Comparison of ENCODE assay signal across 2 cellular contexts in the genomic region with DNA sequence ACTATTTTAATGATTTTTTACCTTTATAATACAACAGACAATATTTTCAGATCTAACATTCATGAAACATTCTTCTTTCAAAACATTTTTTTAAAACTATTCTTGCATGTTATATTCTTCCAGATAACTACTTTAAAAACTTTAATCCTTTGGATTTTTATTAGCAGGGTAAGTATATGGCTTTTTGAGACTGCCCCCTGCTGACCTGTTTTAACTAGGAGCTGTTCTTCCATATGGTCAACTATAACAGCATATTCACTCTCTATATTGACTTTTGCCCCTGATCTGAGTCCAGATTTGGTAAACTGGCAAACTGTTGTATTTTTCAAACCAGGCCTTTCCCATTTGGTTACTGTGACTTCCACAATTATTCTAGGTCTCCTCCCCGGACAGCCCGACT.
TF ChIP-seq lines count a peak whose summit lies in the region.

No MANE protein-coding gene starts in this region.

TF ChIP-seq in SK-N-SH, 30 proteins besides CTCF, POLR2A, EP300 and RAD21:
- TF ChIP-seq FOXM1 (IDR thresholded peaks at IDR 0.05; ENCODE audit: low read depth) (no peak), GATA2 (CRISPR knock-in tag; IDR thresholded peaks at IDR 0.05) (no peak), SMC3 (IDR thresholded peaks at IDR 0.05; ENCODE audit: low read depth, low read length) (no peak), GABPA (IDR thresholded peaks at IDR 0.05; ENCODE audit: low read depth) (no peak), ELF1 (IDR thresholded peaks at IDR 0.05) (no peak), POLR2AphosphoS5 (IDR thresholded peaks at IDR 0.05; ENCODE audit: low read depth, low read length) (no peak), RXRA (IDR thresholded peaks at IDR 0.05; ENCODE audit: borderline replicate concordance, low read depth) (no peak), NFIC (IDR thresholded peaks at IDR 0.05; ENCODE audit: borderline replicate concordance) (no peak), RCOR1 (IDR thresholded peaks at IDR 0.05; ENCODE audit: low read length) (no peak), TCF12 (IDR thresholded peaks at IDR 0.05) (no peak), SIN3A (IDR thresholded peaks at IDR 0.05; ENCODE audit: borderline replicate concordance, low read depth, low read length) (no peak)
- TF ChIP-seq, protein P1, sequence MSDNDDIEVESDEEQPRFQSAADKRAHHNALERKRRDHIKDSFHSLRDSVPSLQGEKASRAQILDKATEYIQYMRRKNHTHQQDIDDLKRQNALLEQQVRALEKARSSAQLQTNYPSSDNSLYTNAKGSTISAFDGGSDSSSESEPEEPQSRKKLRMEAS (IDR thresholded peaks at IDR 0.05; ENCODE audit: low read depth) = no peak
- TF ChIP-seq, protein P2, sequence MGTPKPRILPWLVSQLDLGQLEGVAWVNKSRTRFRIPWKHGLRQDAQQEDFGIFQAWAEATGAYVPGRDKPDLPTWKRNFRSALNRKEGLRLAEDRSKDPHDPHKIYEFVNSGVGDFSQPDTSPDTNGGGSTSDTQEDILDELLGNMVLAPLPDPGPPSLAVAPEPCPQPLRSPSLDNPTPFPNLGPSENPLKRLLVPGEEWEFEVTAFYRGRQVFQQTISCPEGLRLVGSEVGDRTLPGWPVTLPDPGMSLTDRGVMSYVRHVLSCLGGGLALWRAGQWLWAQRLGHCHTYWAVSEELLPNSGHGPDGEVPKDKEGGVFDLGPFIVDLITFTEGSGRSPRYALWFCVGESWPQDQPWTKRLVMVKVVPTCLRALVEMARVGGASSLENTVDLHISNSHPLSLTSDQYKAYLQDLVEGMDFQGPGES (IDR thresholded peaks at IDR 0.05; ENCODE audit: low read depth, low read length) = no peak
- TF ChIP-seq, protein P3, sequence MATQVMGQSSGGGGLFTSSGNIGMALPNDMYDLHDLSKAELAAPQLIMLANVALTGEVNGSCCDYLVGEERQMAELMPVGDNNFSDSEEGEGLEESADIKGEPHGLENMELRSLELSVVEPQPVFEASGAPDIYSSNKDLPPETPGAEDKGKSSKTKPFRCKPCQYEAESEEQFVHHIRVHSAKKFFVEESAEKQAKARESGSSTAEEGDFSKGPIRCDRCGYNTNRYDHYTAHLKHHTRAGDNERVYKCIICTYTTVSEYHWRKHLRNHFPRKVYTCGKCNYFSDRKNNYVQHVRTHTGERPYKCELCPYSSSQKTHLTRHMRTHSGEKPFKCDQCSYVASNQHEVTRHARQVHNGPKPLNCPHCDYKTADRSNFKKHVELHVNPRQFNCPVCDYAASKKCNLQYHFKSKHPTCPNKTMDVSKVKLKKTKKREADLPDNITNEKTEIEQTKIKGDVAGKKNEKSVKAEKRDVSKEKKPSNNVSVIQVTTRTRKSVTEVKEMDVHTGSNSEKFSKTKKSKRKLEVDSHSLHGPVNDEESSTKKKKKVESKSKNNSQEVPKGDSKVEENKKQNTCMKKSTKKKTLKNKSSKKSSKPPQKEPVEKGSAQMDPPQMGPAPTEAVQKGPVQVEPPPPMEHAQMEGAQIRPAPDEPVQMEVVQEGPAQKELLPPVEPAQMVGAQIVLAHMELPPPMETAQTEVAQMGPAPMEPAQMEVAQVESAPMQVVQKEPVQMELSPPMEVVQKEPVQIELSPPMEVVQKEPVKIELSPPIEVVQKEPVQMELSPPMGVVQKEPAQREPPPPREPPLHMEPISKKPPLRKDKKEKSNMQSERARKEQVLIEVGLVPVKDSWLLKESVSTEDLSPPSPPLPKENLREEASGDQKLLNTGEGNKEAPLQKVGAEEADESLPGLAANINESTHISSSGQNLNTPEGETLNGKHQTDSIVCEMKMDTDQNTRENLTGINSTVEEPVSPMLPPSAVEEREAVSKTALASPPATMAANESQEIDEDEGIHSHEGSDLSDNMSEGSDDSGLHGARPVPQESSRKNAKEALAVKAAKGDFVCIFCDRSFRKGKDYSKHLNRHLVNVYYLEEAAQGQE (IDR thresholded peaks at IDR 0.05; ENCODE audit: low read depth, low read length) = no peak
- TF ChIP-seq, protein P4, sequence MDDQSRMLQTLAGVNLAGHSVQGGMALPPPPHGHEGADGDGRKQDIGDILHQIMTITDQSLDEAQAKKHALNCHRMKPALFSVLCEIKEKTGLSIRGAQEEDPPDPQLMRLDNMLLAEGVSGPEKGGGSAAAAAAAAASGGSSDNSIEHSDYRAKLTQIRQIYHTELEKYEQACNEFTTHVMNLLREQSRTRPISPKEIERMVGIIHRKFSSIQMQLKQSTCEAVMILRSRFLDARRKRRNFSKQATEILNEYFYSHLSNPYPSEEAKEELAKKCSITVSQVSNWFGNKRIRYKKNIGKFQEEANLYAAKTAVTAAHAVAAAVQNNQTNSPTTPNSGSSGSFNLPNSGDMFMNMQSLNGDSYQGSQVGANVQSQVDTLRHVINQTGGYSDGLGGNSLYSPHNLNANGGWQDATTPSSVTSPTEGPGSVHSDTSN (IDR thresholded peaks at IDR 0.05) = no peak
- TF ChIP-seq, protein P5, sequence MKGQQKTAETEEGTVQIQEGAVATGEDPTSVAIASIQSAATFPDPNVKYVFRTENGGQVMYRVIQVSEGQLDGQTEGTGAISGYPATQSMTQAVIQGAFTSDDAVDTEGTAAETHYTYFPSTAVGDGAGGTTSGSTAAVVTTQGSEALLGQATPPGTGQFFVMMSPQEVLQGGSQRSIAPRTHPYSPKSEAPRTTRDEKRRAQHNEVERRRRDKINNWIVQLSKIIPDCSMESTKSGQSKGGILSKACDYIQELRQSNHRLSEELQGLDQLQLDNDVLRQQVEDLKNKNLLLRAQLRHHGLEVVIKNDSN (IDR thresholded peaks at IDR 0.05; ENCODE audit: borderline replicate concordance, low read depth) = no peak
TF ChIP-seq in SK-N-SH: peak in this region for 0.

TF ChIP-seq in SK-N-SH treated with all-trans-retinoic acid at 6 μM for 48 hours, 23 proteins besides CTCF, POLR2A, EP300 and RAD21:
- TF ChIP-seq CSDC2 (CRISPR knock-in tag; IDR thresholded peaks at IDR 0.05) (no peak), ESRRG (CRISPR knock-in tag; IDR thresholded peaks at IDR 0.05) (no peak), BACH2 (CRISPR knock-in tag; IDR thresholded peaks at IDR 0.05; ENCODE audit: borderline replicate concordance) (no peak), ZNF70 (CRISPR knock-in tag; IDR thresholded peaks at IDR 0.05) (no peak), TOX (CRISPR knock-in tag; IDR thresholded peaks at IDR 0.05; ENCODE audit: borderline replicate concordance) (no peak), SNAI2 (CRISPR knock-in tag; IDR thresholded peaks at IDR 0.05) (no peak), OSR1 (CRISPR knock-in tag; IDR thresholded peaks at IDR 0.05) (no peak), ARNTL (CRISPR knock-in tag; IDR thresholded peaks at IDR 0.05; ENCODE audit: borderline replicate concordance, low read depth) (no peak), ZNF8 (CRISPR knock-in tag; IDR thresholded peaks at IDR 0.05) (no peak), ZFP3 (CRISPR knock-in tag; IDR thresholded peaks at IDR 0.05) (no peak), TCF4 (CRISPR knock-in tag; IDR thresholded peaks at IDR 0.05; ENCODE audit: borderline replicate concordance) (no peak)
- TF ChIP-seq, protein P6, sequence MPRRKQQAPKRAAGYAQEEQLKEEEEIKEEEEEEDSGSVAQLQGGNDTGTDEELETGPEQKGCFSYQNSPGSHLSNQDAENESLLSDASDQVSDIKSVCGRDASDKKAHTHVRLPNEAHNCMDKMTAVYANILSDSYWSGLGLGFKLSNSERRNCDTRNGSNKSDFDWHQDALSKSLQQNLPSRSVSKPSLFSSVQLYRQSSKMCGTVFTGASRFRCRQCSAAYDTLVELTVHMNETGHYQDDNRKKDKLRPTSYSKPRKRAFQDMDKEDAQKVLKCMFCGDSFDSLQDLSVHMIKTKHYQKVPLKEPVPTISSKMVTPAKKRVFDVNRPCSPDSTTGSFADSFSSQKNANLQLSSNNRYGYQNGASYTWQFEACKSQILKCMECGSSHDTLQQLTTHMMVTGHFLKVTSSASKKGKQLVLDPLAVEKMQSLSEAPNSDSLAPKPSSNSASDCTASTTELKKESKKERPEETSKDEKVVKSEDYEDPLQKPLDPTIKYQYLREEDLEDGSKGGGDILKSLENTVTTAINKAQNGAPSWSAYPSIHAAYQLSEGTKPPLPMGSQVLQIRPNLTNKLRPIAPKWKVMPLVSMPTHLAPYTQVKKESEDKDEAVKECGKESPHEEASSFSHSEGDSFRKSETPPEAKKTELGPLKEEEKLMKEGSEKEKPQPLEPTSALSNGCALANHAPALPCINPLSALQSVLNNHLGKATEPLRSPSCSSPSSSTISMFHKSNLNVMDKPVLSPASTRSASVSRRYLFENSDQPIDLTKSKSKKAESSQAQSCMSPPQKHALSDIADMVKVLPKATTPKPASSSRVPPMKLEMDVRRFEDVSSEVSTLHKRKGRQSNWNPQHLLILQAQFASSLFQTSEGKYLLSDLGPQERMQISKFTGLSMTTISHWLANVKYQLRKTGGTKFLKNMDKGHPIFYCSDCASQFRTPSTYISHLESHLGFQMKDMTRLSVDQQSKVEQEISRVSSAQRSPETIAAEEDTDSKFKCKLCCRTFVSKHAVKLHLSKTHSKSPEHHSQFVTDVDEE (CRISPR knock-in tag; IDR thresholded peaks at IDR 0.05) = no peak
- TF ChIP-seq, protein P7, sequence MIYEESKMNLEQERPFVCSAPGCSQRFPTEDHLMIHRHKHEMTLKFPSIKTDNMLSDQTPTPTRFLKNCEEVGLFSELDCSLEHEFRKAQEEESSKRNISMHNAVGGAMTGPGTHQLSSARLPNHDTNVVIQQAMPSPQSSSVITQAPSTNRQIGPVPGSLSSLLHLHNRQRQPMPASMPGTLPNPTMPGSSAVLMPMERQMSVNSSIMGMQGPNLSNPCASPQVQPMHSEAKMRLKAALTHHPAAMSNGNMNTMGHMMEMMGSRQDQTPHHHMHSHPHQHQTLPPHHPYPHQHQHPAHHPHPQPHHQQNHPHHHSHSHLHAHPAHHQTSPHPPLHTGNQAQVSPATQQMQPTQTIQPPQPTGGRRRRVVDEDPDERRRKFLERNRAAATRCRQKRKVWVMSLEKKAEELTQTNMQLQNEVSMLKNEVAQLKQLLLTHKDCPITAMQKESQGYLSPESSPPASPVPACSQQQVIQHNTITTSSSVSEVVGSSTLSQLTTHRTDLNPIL (CRISPR knock-in tag; IDR thresholded peaks at IDR 0.05; ENCODE audit: low read depth) = no peak
